9 cellular contexts compared by ENCODE assay signal in genomic region chr1:119367332-119368124, GRCh38. TPM values are rescaled to one million over a fixed set of nuclear protein-coding genes. Genes with fewer than 3 reads are reported as not detected.
A peak's percentile ranks its signal among the peaks of the same experiment; 100 is the strongest.
DNase-seq lines count a peak whose midpoint lies in the region; ATAC-seq, FAIRE-seq and TF ChIP-seq lines count a peak whose summit lies in the region.
"Had no signal": no experiment of that assay in that cellular context is flagged by ENCODE, and none has a peak within 500 bp of the region (broad histone marks: within the 10 kb centered on the region; RNA-seq: fewer than 3 reads in every experiment).

No MANE protein-coding gene starts in this region.

- H3K14ac ChIP-seq in neuronal stem cell (ENCODE audit: low read length), result no peak overlapping the region

- no peak overlapping the region for H3K27ac Mint-ChIP-seq in endothelial cell (ENCODE audit: unreplicated experiment)

- no peak overlapping the region for H2BK5ac ChIP-seq in neuronal stem cell (ENCODE audit: low read length)

- H3K4me3 Mint-ChIP-seq in endothelial cell (ENCODE audit: unreplicated experiment), result no peak overlapping the region

- no peak overlapping the region for H2BK15ac ChIP-seq in neuronal stem cell (ENCODE audit: low read length)

- H3K4me1 Mint-ChIP-seq in endothelial cell (ENCODE audit: unreplicated experiment), result peaks cover 10% of the 10 kb centered on the region

- peak; percentile 21 for DNase-seq in NCI-H69 (lab: John Stamatoyannopoulos, UW)
- DNase-seq in endothelial cell (ENCODE audit: low spot score), result no peak
- peak; percentile 37 for DNase-seq in neuronal stem cell (ENCODE audit: low spot score)
- no peak for DNase-seq in central memory CD4-positive, alpha-beta T cell
- no peak for DNase-seq in stimulated activated CD8-positive, alpha-beta memory T cell treated with anti-CD3 and anti-CD28 coated beads, Interleukin-4, amount 100 ng/mL, for 48 hours

- H3K36me3 ChIP-seq in neuronal stem cell (replicated peaks in 1 of 2; ENCODE audit: control insufficient read depth in 2 of 2, insufficient read depth in 2 of 2, low read length in 2 of 2), result no peaks in the 10 kb centered on the region

- FAIRE-seq in A204.1 (lab: Jason Lieb, UNC), result peak; percentile 30
- FAIRE-seq: frontal cortex had no signal

- peak; percentile 92 for TF ChIP-seq CTCF in GM12872 (IDR thresholded peaks at IDR 0.05; ENCODE audit: insufficient read depth, low read depth, low read length)
- peak; percentile 60 for TF ChIP-seq CTCF in endothelial cell (IDR thresholded peaks at IDR 0.05; ENCODE audit: unreplicated experiment)

- no peak overlapping the region for H3K4ac ChIP-seq in neuronal stem cell (ENCODE audit: low read length)

- H4K8ac ChIP-seq in neuronal stem cell (ENCODE audit: low read depth, low read length), result no peak overlapping the region

- no peak overlapping the region for H4K91ac ChIP-seq in neuronal stem cell (ENCODE audit: low read depth, low read length, poor library complexity)

- no peaks in the 10 kb centered on the region for H3K4me1 ChIP-seq in neuronal stem cell (ENCODE audit: control insufficient read depth in 2 of 2, insufficient read depth in 1 of 2, low read depth in 1 of 2, low read length in 2 of 2)

- no peaks in the 10 kb centered on the region for H3K9me3 Mint-ChIP-seq in endothelial cell (ENCODE audit: unreplicated experiment)

- H2BK12ac ChIP-seq in neuronal stem cell (ENCODE audit: low read length), result no peak overlapping the region

- peak overlapping the region; percentile 24 for H3K18ac ChIP-seq in neuronal stem cell (ENCODE audit: low read length)

- no peak overlapping the region for H2BK120ac ChIP-seq in neuronal stem cell (ENCODE audit: low read depth, low read length)

- H3K4me2 ChIP-seq in neuronal stem cell (ENCODE audit: insufficient read depth, low read length, poor library complexity, severe bottlenecking), result no peak overlapping the region

- WGBS in neuronal stem cell (ENCODE audit: extremely low coverage in 2 of 2, insufficient read length in 2 of 2, insufficient replicate concordance in 1 of 2), 2 donors, result no CpG with 5 or more reads among the region's 13 CpGs

- H3K9me3 ChIP-seq in neuronal stem cell (replicated peaks in 1 of 2; ENCODE audit: control insufficient read depth in 2 of 2, insufficient read depth in 1 of 2, low read depth in 1 of 2, low read length in 2 of 2), result no peaks in the 10 kb centered on the region

- no peak overlapping the region for H3K27ac ChIP-seq in neuronal stem cell (replicated peaks; ENCODE audit: low read length)

- no peak overlapping the region for H3K4me3 ChIP-seq in neuronal stem cell (ENCODE audit: low read length in 2 of 2)

- no peak overlapping the region for H2AK5ac ChIP-seq in neuronal stem cell (ENCODE audit: low read depth, low read length)

- H3K23ac ChIP-seq in neuronal stem cell (ENCODE audit: low read depth, low read length, poor library complexity), result no peak overlapping the region

- H3K79me1 ChIP-seq in neuronal stem cell (ENCODE audit: low read depth, low read length), result no peaks in the 10 kb centered on the region

- H3K27me3 Mint-ChIP-seq in endothelial cell (ENCODE audit: unreplicated experiment), result peaks cover 1% of the 10 kb centered on the region

- peaks cover 0 to 5% (median 0%) of the 10 kb centered on the region in 3 experiments for H3K27me3 ChIP-seq in neuronal stem cell (ENCODE audit: control insufficient read depth in 3 of 3, insufficient read depth in 3 of 3, low read depth in 1 of 3, low read length in 3 of 3)

- no peaks in the 10 kb centered on the region for H3K36me3 Mint-ChIP-seq in endothelial cell (ENCODE audit: low read depth, unreplicated experiment)

- no peak overlapping the region for H3K9ac ChIP-seq in neuronal stem cell (ENCODE audit: low read depth, low read length, poor library complexity)

- H2AFZ ChIP-seq in neuronal stem cell (ENCODE audit: low read length), result no peak overlapping the region

- no peak for ATAC-seq in GM18907 (IDR thresholded peaks at IDR 0.05; ENCODE audit: unreplicated experiment)

RNA-seq across cellular contexts. Expression of gene HAO2, which starts 1.1 kb away (rescaled TPM):
- not detected for total RNA-seq in endothelial cell (ENCODE audit: unreplicated experiment)
- not detected for polyA plus RNA-seq in neuronal stem cell (2013, experiment 1 of 2)
- polyA plus RNA-seq in neuronal stem cell (2013, experiment 2 of 2), result 0.01 TPM

RNA-seq across cellular contexts. Expression of gene HSD3B2, which starts 47.4 kb away (rescaled TPM):
- total RNA-seq in endothelial cell (ENCODE audit: unreplicated experiment), result not detected
- polyA plus RNA-seq in neuronal stem cell (2013, experiment 1 of 2), result not detected
- polyA plus RNA-seq in neuronal stem cell (2013, experiment 2 of 2), result 0.03 TPM
- total RNA-seq: frontal cortex had no signal

Comparison
In these comparisons a context has a peak if more than half of its experiments do, and no peak if none do; other contexts are left out.
1. DNase-seq: peak in NCI-H69 (single experiment) and neuronal stem cell (single experiment); none in endothelial cell (single experiment), central memory CD4-positive, alpha-beta T cell (single experiment) and stimulated activated CD8-positive, alpha-beta memory T cell treated with anti-CD3 and anti-CD28 coated beads, Interleukin-4, amount 100 ng/mL, for 48 hours (single experiment).